19 cellular contexts compared by ENCODE assay signal in the genomic region with DNA sequence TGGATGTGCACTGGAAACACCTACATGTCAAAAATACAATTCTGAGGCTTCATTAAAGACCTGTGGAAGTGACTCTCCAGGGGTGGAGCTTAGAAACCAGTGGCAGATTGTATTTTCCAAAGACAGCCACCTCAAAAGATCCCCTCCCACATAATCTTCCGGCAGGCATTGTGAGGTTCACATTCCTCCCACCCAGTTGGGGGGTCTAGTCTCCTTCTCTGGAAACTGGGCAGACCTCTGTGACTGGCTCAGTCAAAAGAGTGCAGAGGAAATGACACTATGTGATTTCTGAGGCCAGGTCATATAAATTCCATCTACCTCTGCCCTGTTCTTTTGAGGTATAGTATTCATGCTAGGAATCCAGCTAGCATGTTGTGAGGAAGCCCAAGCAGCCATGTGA. TPM values are rescaled to one million over a fixed set of nuclear protein-coding genes. Genes with fewer than 3 reads are reported as not detected.
"Had no signal": no experiment of that assay in that cellular context is flagged by ENCODE, and none has a peak within 500 bp of the region (broad histone marks: within the 10 kb centered on the region; RNA-seq: fewer than 3 reads in every experiment).

No MANE protein-coding gene starts in this region.

- ATAC-seq: activated CD8-positive, alpha-beta T cell treated with anti-CD3 and anti-CD28 coated beads for 36 hours; gastrocnemius medialis; heart left ventricle; pancreas; upper lobe of right lung; WTC11 had no signal

- H3K36me3 ChIP-seq: ascending aorta, gastrocnemius medialis, heart left ventricle, pancreas, upper lobe of right lung had no signal

- FAIRE-seq: pancreas, TTC549 had no signal

- H3K27ac Mint-ChIP-seq: activated CD8-positive, alpha-beta T cell treated with anti-CD3 and anti-CD28 coated beads for 36 hours; immature natural killer cell; WTC11 had no signal

- H3K27me3 ChIP-seq: ascending aorta, testis, upper lobe of right lung had no signal

- H3K4me1 ChIP-seq: pancreas had no signal

- H3K9me3 ChIP-seq: ascending aorta, gastrocnemius medialis, heart left ventricle, pancreas, testis, upper lobe of right lung had no signal

- H3K27ac ChIP-seq: ascending aorta, gastrocnemius medialis, heart left ventricle, pancreas, testis, upper lobe of right lung had no signal

- H3K4me3 ChIP-seq: ascending aorta, gastrocnemius medialis, heart left ventricle, pancreas, testis, upper lobe of right lung had no signal

- DNase-seq: activated CD4-positive, alpha-beta T cell treated with anti-CD3 and anti-CD28 coated beads for 48 hours; activated CD8-positive, alpha-beta memory T cell treated with anti-CD3 and anti-CD28 coated beads, Interleukin-2, amount 50 U/mL, for 4 hours; activated CD8-positive, alpha-beta T cell treated with anti-CD3 and anti-CD28 coated beads for 36 hours; activated T-cell treated with anti-CD3 and anti-CD28 coated beads, Interleukin-2, amount 50 U/mL, for 48 hours; erythroblast; gastrocnemius medialis; heart left ventricle; immature natural killer cell; pancreas; stimulated activated CD8-positive, alpha-beta memory T cell treated with anti-CD3 and anti-CD28 coated beads, Interleukin-4, amount 100 ng/mL, for 48 hours; stimulated activated naive CD4-positive, alpha-beta T cell treated with Interleukin-2 at 50 U/mL for 16 hours; testis; upper lobe of right lung had no signal

- H3K9me3 Mint-ChIP-seq: activated CD8-positive, alpha-beta T cell treated with anti-CD3 and anti-CD28 coated beads for 36 hours; immature natural killer cell had no signal

- H3K36me3 Mint-ChIP-seq: immature natural killer cell, WTC11 had no signal

- H3K4me3 Mint-ChIP-seq: activated CD8-positive, alpha-beta T cell treated with anti-CD3 and anti-CD28 coated beads for 36 hours; immature natural killer cell; WTC11 had no signal

RNA-seq across cellular contexts. Expression of gene CFAP92, which starts 1.9 kb away (rescaled TPM):
- total RNA-seq: ascending aorta; T-helper 2 cell treated with Interferon-gamma antibody and Interleukin-4, amounts not matched to agents 100 ng/mL and 5 ng/mL, for 36 hours had no signal
- polyA plus RNA-seq: immature natural killer cell had no signal

RNA-seq across cellular contexts. Expression of gene EFCC1, which starts 5.4 kb away (rescaled TPM):
- total RNA-seq: renal cortical epithelial cell had no signal
- polyA plus RNA-seq: neural cell had no signal
